ENCODE assay signal across 16 cellular contexts in the genomic region with DNA sequence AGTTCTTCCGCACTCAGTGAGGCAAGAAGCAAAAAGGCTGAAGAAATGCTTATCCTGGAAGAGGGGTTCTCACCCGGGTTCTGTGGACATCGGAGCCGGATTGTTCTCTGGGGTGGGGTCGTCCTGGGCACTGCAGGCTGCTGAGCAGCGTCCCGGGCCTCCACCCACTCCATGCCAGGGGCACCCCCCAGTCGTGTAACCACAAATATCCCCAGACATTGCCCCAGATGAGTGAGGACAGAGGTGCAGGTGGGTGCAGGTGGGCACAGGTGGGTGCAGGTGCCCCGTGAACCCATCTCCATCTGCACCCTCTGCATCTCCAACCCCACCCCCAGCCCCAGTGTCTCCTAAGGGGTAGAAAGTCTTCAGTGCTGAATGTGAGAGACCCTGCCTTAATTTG.
DNase-seq lines count a peak whose midpoint lies in the region; TF ChIP-seq lines count a peak whose summit lies in the region.
"Had no signal": no experiment of that assay in that cellular context is flagged by ENCODE, and none has a peak within 500 bp of the region (broad histone marks: within the 10 kb centered on the region; RNA-seq: fewer than 3 reads in every experiment).

No MANE protein-coding gene starts in this region.

- TF ChIP-seq CTCF in adrenal gland (IDR thresholded peaks at IDR 0.05) (no peak), spleen (IDR thresholded peaks at IDR 0.05 in 8 of 11, conservative IDR thresholded peaks at IDR 0.05 in 3 of 11) (no peak)

- DNase-seq in adrenal gland, result no peak
- DNase-seq in spleen, result peak; percentile 63
- no peak for DNase-seq in KBM-7
- DNase-seq in DMS79 (lab: John Stamatoyannopoulos, UW), result no peak
- DNase-seq in stimulated activated naive CD4-positive, alpha-beta T cell treated with Interleukin-2 at 50 U/mL for 16 hours (lab: John Stamatoyannopoulos, UW), result no peak
- DNase-seq in anterior cingulate cortex (lab: John Stamatoyannopoulos, UW), result no peak
- DNase-seq: activated T-cell treated with anti-CD3 and anti-CD28 coated beads, Interleukin-2, amount 50 U/mL, for 24 hours; CD4-positive, alpha-beta T cell; effector CD8-positive, alpha-beta T cell; HCEC 1CT; NCI-H82; occipital lobe; stimulated activated CD4-positive, alpha-beta T cell treated with anti-CD3 and anti-CD28 coated beads, Interleukin-4, amount 100 ng/mL, for 24 hours had no signal

- H4K20me1 ChIP-seq in BLaER1, result peaks cover 74% of the 10 kb centered on the region

- H3K4me1 ChIP-seq in BLaER1, result peaks cover 80% of the 10 kb centered on the region
- H3K4me1 ChIP-seq in adrenal gland (replicated peaks in 1 of 2), result peaks cover 4 to 21% of the 10 kb centered on the region in 2 donors
- peaks cover 8 to 93% (median 71%) of the 10 kb centered on the region in 6 donors for H3K4me1 ChIP-seq in spleen

- intact Hi-C loops in adrenal gland (cut with DNase I), result no loop called here
- intact Hi-C loops in spleen (cut with DNase I; ENCODE audit: low total_unique reads), result no loop called here

- H3K36me3 ChIP-seq in BLaER1, result peaks cover 27% of the 10 kb centered on the region
- no peaks in the 10 kb centered on the region for H3K36me3 ChIP-seq in adrenal gland (replicated peaks in 1 of 2)
- H3K36me3 ChIP-seq in spleen, result no peaks in the 10 kb centered on the region

- peaks cover 20% of the 10 kb centered on the region for H3K9me3 ChIP-seq in BLaER1
- H3K9me3 ChIP-seq in adrenal gland (replicated peaks in 1 of 3), result no peaks in the 10 kb centered on the region
- H3K9me3 ChIP-seq in spleen, result peaks cover 2 to 18% (median 14%) of the 10 kb centered on the region in 8 donors

- WGBS in adrenal gland, 4 donors, result 52 to 87% (median 70%) methylated on average over 9 of the region's 9 CpGs
- WGBS in spleen, 5 donors, result 53 to 85% (median 73%) methylated on average over 9 of the region's 9 CpGs

- H3K27me3 ChIP-seq in BLaER1, result no peaks in the 10 kb centered on the region
- H3K27me3 ChIP-seq in adrenal gland, result no peaks in the 10 kb centered on the region
- H3K27me3 ChIP-seq in layer of hippocampus (ENCODE audit: control insufficient read depth, insufficient read depth, low read length), result no peaks in the 10 kb centered on the region
- no peaks in the 10 kb centered on the region for H3K27me3 ChIP-seq in spleen (replicated peaks in 1 of 7)

- H3K27ac ChIP-seq in BLaER1 (peak overlapping the region; percentile 79), adrenal gland (peak overlapping the region in 4 of 5 donors; percentile 26 to 89 (median 71)), layer of hippocampus (ENCODE audit: low read depth, low read length) (peak overlapping the region; percentile 35), spleen (peak overlapping the region; percentile 35 to 97 (median 83))
- H3K27ac ChIP-seq: skin epidermis had no signal

- in situ Hi-C loops in KBM-7 (cut with MboI; ENCODE audit: low pct_unique_long_range_greater_than_20kb, low sequenced_read_pairs), result no loop called here

- H3K9ac ChIP-seq in BLaER1, result peak overlapping the region; percentile 68

- H3K4me2 ChIP-seq in BLaER1, result peak overlapping the region; percentile 93

- no peak for TF ChIP-seq POLR2A in adrenal gland (IDR thresholded peaks at IDR 0.05)
- no peak for TF ChIP-seq POLR2A in spleen (IDR thresholded peaks at IDR 0.05)

- H3K4me3 ChIP-seq in BLaER1 (peak overlapping the region; percentile 47; the same call in 1 of the 2 replicates), adrenal gland (no peak overlapping the region), spleen (peak overlapping the region in 1 of 8 donors; percentile 46)
- H3K4me3 ChIP-seq: skin epidermis had no signal
